In the genomic region with DNA sequence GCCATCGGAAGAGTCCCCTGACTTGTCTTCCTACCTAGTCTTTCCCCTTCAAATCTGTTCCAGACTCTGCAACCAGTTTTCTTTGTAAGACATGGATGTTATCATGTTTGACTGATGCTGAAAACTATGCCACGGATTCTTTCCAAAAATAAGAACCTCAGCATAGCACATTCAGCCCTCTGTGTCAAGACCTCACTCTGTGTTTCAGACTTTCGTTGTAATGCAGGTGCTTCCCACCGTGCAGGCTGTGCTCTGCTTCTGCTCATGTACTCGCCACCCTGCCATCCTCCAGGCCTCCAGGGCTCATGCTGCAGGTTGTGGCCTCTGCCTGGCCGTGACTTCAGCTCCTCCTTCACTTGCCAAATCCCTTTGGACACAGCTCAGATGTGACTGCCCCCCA, we compare ENCODE assay signal across 1 cellular context.
TF ChIP-seq lines count a peak whose summit lies in the region.

No MANE protein-coding gene starts in this region.

TF ChIP-seq in H1, 55 proteins besides CTCF, POLR2A, EP300 and RAD21 (continued from another document):
- TF ChIP-seq, protein P1, sequence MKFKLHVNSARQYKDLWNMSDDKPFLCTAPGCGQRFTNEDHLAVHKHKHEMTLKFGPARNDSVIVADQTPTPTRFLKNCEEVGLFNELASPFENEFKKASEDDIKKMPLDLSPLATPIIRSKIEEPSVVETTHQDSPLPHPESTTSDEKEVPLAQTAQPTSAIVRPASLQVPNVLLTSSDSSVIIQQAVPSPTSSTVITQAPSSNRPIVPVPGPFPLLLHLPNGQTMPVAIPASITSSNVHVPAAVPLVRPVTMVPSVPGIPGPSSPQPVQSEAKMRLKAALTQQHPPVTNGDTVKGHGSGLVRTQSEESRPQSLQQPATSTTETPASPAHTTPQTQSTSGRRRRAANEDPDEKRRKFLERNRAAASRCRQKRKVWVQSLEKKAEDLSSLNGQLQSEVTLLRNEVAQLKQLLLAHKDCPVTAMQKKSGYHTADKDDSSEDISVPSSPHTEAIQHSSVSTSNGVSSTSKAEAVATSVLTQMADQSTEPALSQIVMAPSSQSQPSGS (IDR thresholded peaks at IDR 0.05; ENCODE audit: low read length), result no peak
- TF ChIP-seq HDAC6 (IDR thresholded peaks at IDR 0.05; ENCODE audit: low read depth, low read length) (no peak), CREB1 (IDR thresholded peaks at IDR 0.05) (no peak), CBX8 (IDR thresholded peaks at IDR 0.05; ENCODE audit: borderline replicate concordance, low read depth, low read length) (no peak), GABPA (IDR thresholded peaks at IDR 0.05; ENCODE audit: borderline replicate concordance, insufficient read depth, low read length) (no peak), RXRA (IDR thresholded peaks at IDR 0.05; ENCODE audit: insufficient read depth, low read depth, low read length) (no peak), YY1 (IDR thresholded peaks at IDR 0.05; ENCODE audit: low read depth, low read length) (no peak), SAP30 (IDR thresholded peaks at IDR 0.05; ENCODE audit: insufficient read depth, insufficient replicate concordance, low read length) (no peak), POU5F1 (IDR thresholded peaks at IDR 0.05; ENCODE audit: low read depth, low read length) (no peak)
TF ChIP-seq in H1: peak in this region for 0.
